Comparison of ENCODE assay signal across 27 cellular contexts in genomic region chr20:43220612-43221011, GRCh38. TPM values are rescaled to one million over a fixed set of nuclear protein-coding genes. Genes with fewer than 3 reads are reported as not detected.
DNase-seq lines count a peak whose midpoint lies in the region; FAIRE-seq and TF ChIP-seq lines count a peak whose summit lies in the region.
"Had no signal": no experiment of that assay in that cellular context is flagged by ENCODE, and none has a peak within 500 bp of the region (broad histone marks: within the 10 kb centered on the region; RNA-seq: fewer than 3 reads in every experiment).

No MANE protein-coding gene starts in this region.

- DNase-seq in AG10803 (ENCODE audit: low read depth) (peak; percentile 1), HK-2 (ENCODE audit: unreplicated experiment) (peak; percentile 57), astrocyte (ENCODE audit: low read depth) (peak; percentile 6), kidney glomerular epithelial cell (lab: John Stamatoyannopoulos, UW) (peak; percentile 58), A172 (ENCODE audit: low spot score) (no peak), trophoblast cell (no peak), DMS53 treated with DMSO at 0.1 percent for 48 hours (lab: John Stamatoyannopoulos, UW; ENCODE audit: unreplicated experiment) (no peak)
- DNase-seq in stimulated activated CD4-positive, alpha-beta T cell treated with anti-CD3 and anti-CD28 coated beads, Interleukin-1b, Interleukin-23, amount 100 ng/mL, for 48 hours = no peak
- DNase-seq: activated CD4-positive, CD25-positive, alpha-beta regulatory T cell treated with anti-CD3 and anti-CD28 coated beads, Interleukin-2, amount 50 U/mL, for 72 hours; activated T-cell treated with anti-CD3 and anti-CD28 coated beads, Interleukin-2, amount 50 U/mL, for 24 hours; amniotic stem cell; cerebellar nuclear complex; effector memory CD4-positive, alpha-beta T cell; esophagus squamous epithelium; Kasumi-1; left colon; mesendoderm; naive B cell; NCI-H1092 treated with DMSO at 0.1 percent for 48 hours; NCI-H2081; OCI-M1; T-cell; upper lobe of right lung had no signal

- H3K79me2 ChIP-seq in astrocyte (ENCODE audit: insufficient read depth, low read length) (no peaks in the 10 kb centered on the region), trophoblast cell (ENCODE audit: control insufficient read depth, insufficient read depth, low read length, poor library complexity) (no peaks in the 10 kb centered on the region)

- H3K4me1 ChIP-seq in astrocyte (ENCODE audit: insufficient read depth, low read length) (no peaks in the 10 kb centered on the region), trophoblast cell (ENCODE audit: control insufficient read depth in 1 of 2, insufficient read depth in 2 of 2, low read length in 2 of 2) (peaks cover 4 to 8% of the 10 kb centered on the region in 2 experiments)
- H3K4me1 ChIP-seq: esophagus squamous epithelium, upper lobe of right lung had no signal

- H2BK12ac ChIP-seq in trophoblast cell (ENCODE audit: low read length) = no peak overlapping the region

- H3K9me3 ChIP-seq in astrocyte (ENCODE audit: insufficient read depth, low read depth, low read length) (no peaks in the 10 kb centered on the region), trophoblast cell (ENCODE audit: insufficient read depth, low read depth, low read length) (no peaks in the 10 kb centered on the region)
- H3K9me3 ChIP-seq: esophagus squamous epithelium, upper lobe of right lung had no signal

- no peak overlapping the region for H3K18ac ChIP-seq in trophoblast cell (ENCODE audit: low read length)

- no peak overlapping the region for H3K27ac Mint-ChIP-seq in astrocyte (ENCODE audit: unreplicated experiment)
- H3K27ac Mint-ChIP-seq: activated T-cell treated with anti-CD3 and anti-CD28 coated beads, Interleukin-2, amount 50 U/mL, for 24 hours; CD14-positive monocyte; naive B cell; T-cell had no signal

- WGBS in trophoblast cell (ENCODE audit: extremely low coverage, insufficient coverage, insufficient read length) = no CpG with 5 or more reads among the region's 4 CpGs

- no peak overlapping the region for H4K12ac ChIP-seq in trophoblast cell (ENCODE audit: low read depth, low read length)

- no peak overlapping the region for H3K14ac ChIP-seq in trophoblast cell (ENCODE audit: low read length)

- H3K36me3 ChIP-seq in astrocyte (ENCODE audit: insufficient read depth, low read length) (no peaks in the 10 kb centered on the region), trophoblast cell (ENCODE audit: control insufficient read depth in 1 of 2, insufficient read depth in 2 of 2, low read length in 2 of 2) (no peaks in the 10 kb centered on the region)
- H3K36me3 ChIP-seq: esophagus squamous epithelium, upper lobe of right lung had no signal

- FAIRE-seq in astrocyte (lab: Jason Lieb, UNC) = no peak
- FAIRE-seq: GM12878, TTC549 had no signal

- H3K9ac ChIP-seq in astrocyte (ENCODE audit: low read length) (no peak overlapping the region), trophoblast cell (ENCODE audit: low read length) (no peak overlapping the region)

- no peak overlapping the region for H4K91ac ChIP-seq in trophoblast cell (ENCODE audit: low read depth, low read length)

- H4K8ac ChIP-seq in trophoblast cell (ENCODE audit: low read depth, low read length) = no peak overlapping the region

- no peak overlapping the region for H3K27ac ChIP-seq in astrocyte (ENCODE audit: low read depth, low read length)
- H3K27ac ChIP-seq in trophoblast cell (ENCODE audit: low read depth, low read length) = no peak overlapping the region
- H3K27ac ChIP-seq: esophagus squamous epithelium, upper lobe of right lung had no signal

- H3K4me3 Mint-ChIP-seq in astrocyte (ENCODE audit: unreplicated experiment) = no peak overlapping the region
- H3K4me3 Mint-ChIP-seq: activated T-cell treated with anti-CD3 and anti-CD28 coated beads, Interleukin-2, amount 50 U/mL, for 24 hours; CD14-positive monocyte; naive B cell; T-cell had no signal

- H3K36me3 Mint-ChIP-seq in astrocyte (ENCODE audit: low read depth, unreplicated experiment) = no peaks in the 10 kb centered on the region
- H3K36me3 Mint-ChIP-seq: CD14-positive monocyte, naive B cell, T-cell had no signal

- no peaks in the 10 kb centered on the region for H3K79me1 ChIP-seq in trophoblast cell (ENCODE audit: low read length)

- no peak overlapping the region for H2BK120ac ChIP-seq in trophoblast cell (ENCODE audit: insufficient read depth, low read length, poor library complexity)

- no peak overlapping the region for H3K4me2 ChIP-seq in astrocyte (ENCODE audit: low read length)
- H3K4me2 ChIP-seq in trophoblast cell (ENCODE audit: low read length) = no peak overlapping the region

- H3K23ac ChIP-seq in trophoblast cell (ENCODE audit: low read length) = no peak overlapping the region

- no peak overlapping the region for H2BK5ac ChIP-seq in trophoblast cell (ENCODE audit: low read depth, low read length, poor library complexity)

- H2AFZ ChIP-seq in astrocyte (ENCODE audit: low read depth, low read length) = no peak overlapping the region
- no peak overlapping the region for H2AFZ ChIP-seq in trophoblast cell (ENCODE audit: insufficient read depth, low read length, poor library complexity)

- H3K4me1 Mint-ChIP-seq in astrocyte (ENCODE audit: low read depth, unreplicated experiment) = no peaks in the 10 kb centered on the region
- H3K4me1 Mint-ChIP-seq: CD14-positive monocyte, naive B cell, T-cell had no signal

- H4K20me1 ChIP-seq in astrocyte (ENCODE audit: insufficient read depth, low read length) = no peaks in the 10 kb centered on the region

- TF ChIP-seq CTCF in AG10803 (conservative IDR thresholded peaks at IDR 0.05; ENCODE audit: low read length) = no peak
- TF ChIP-seq CTCF in astrocyte (IDR thresholded peaks at IDR 0.05; ENCODE audit: insufficient read depth, low read depth, low read length) = no peak

- no peak overlapping the region for H3K4ac ChIP-seq in trophoblast cell (ENCODE audit: low read depth, low read length)

- H3K27me3 Mint-ChIP-seq in astrocyte (ENCODE audit: low read depth, unreplicated experiment) = peaks cover 5% of the 10 kb centered on the region

- peaks cover 7% of the 10 kb centered on the region for H3K9me3 Mint-ChIP-seq in astrocyte (ENCODE audit: unreplicated experiment)
- H3K9me3 Mint-ChIP-seq: activated T-cell treated with anti-CD3 and anti-CD28 coated beads, Interleukin-2, amount 50 U/mL, for 24 hours; T-cell had no signal

- H3K4me3 ChIP-seq in AG10803 (ENCODE audit: low read length) (no peak overlapping the region), astrocyte (ENCODE audit: insufficient read depth, low read depth, low read length) (no peak overlapping the region), trophoblast cell (ENCODE audit: low read depth, low read length) (no peak overlapping the region)
- H3K4me3 ChIP-seq: esophagus squamous epithelium, GM12878, upper lobe of right lung had no signal

- H3K27me3 ChIP-seq in astrocyte (ENCODE audit: insufficient read depth, low read length) (no peaks in the 10 kb centered on the region), trophoblast cell (ENCODE audit: insufficient read depth, low read length) (no peaks in the 10 kb centered on the region)
- H3K27me3 ChIP-seq: upper lobe of right lung had no signal

- H2AK5ac ChIP-seq in trophoblast cell (ENCODE audit: low read length) = no peak overlapping the region

RNA-seq across cellular contexts. Expression of gene PTPRT, which starts 30.9 kb away (rescaled TPM):
- total RNA-seq in astrocyte = 0.25 TPM in 1 of 2 replicates, not detected in the other
- not detected in 2 replicates for total RNA-seq in A172 (2014; rRNA removed; shearing (Covaris generic))
- 0.01 TPM in 2 replicates for polyA plus RNA-seq in trophoblast cell (2013)
- total RNA-seq: glomerular endothelial cell, GM12878, T-cell had no signal
- polyA plus RNA-seq: CD14-positive monocyte, GM12878 had no signal

Comparison
In these comparisons a context has a peak if more than half of its experiments do, and no peak if none do; other contexts are left out.
1. DNase-seq: peak in AG10803 (single experiment), HK-2 (single experiment), astrocyte (single experiment) and kidney glomerular epithelial cell (single experiment); none in A172 (single experiment), trophoblast cell (0 of 2), DMS53 treated with DMSO at 0.1 percent for 48 hours (single experiment) and stimulated activated CD4-positive, alpha-beta T cell treated with anti-CD3 and anti-CD28 coated beads, Interleukin-1b, Interleukin-23, amount 100 ng/mL, for 48 hours (single experiment).